Comparison of ENCODE assay signal across 11 cellular contexts in genomic region chr20:29689411-29690225, GRCh38.
DNase-seq lines count a peak whose midpoint lies in the region; ATAC-seq, FAIRE-seq and TF ChIP-seq lines count a peak whose summit lies in the region.
"Had no signal": no experiment of that assay in that cellular context is flagged by ENCODE, and none has a peak within 500 bp of the region (broad histone marks: within the 10 kb centered on the region; RNA-seq: fewer than 3 reads in every experiment).

No MANE protein-coding gene starts in this region.

- H3K4me3 ChIP-seq in K562, result peak overlapping the region; percentile 22; the same call in 1 of the 2 replicates
- H3K4me3 ChIP-seq: SK-N-MC had no signal

- POLR2A ChIA-PET in activated CD4-positive, alpha-beta T cell treated with anti-CD3 and anti-CD28 coated beads for 36 hours (lab: Charles Lee), result no interaction called here
- POLR2A ChIA-PET in K562 (lab: Yijun Ruan, JAX), result no interaction called here

- no peaks in the 10 kb centered on the region for H3K27me3 ChIP-seq in K562 (ENCODE audit: control insufficient read depth in 2 of 2, insufficient read depth in 2 of 2, low read length in 2 of 2)

- H3K36me3 ChIP-seq in K562 (ENCODE audit: control insufficient read depth, insufficient read depth, low read length), result no peaks in the 10 kb centered on the region

- H3K4me1 Mint-ChIP-seq in activated CD4-positive, alpha-beta T cell treated with anti-CD3 and anti-CD28 coated beads for 36 hours, result no peaks in the 10 kb centered on the region
- H3K4me1 Mint-ChIP-seq: B cell had no signal

- BruUV-seq in K562 (replicated peaks; lab: Mats Ljungman, UMichigan), result no TSS peak

- H3K79me2 ChIP-seq in K562 (ENCODE audit: control insufficient read depth, insufficient read depth, low read length), result no peaks in the 10 kb centered on the region

- H3K9ac ChIP-seq in K562 (ENCODE audit: insufficient read depth in 1 of 2, low read depth in 2 of 2, low read length in 2 of 2), result peak overlapping the region in 1 of 2 experiments; percentile 70; a peak in 2 of 4 replicates

- TF ChIP-seq POLR2A in K562 (conservative IDR thresholded peaks at IDR 0.05), result no peak

- no peak for ATAC-seq in activated CD4-positive, alpha-beta T cell treated with anti-CD3 and anti-CD28 coated beads for 36 hours
- ATAC-seq in K562 (peak; percentile 96), HG03108 (IDR thresholded peaks at IDR 0.05; ENCODE audit: unreplicated experiment) (no peak), HG02588 (IDR thresholded peaks at IDR 0.05; ENCODE audit: unreplicated experiment) (no peak)

- H3K9me3 ChIP-seq in K562 (replicated peaks; ENCODE audit: control insufficient read depth, insufficient read depth, low read depth, low read length), result no peaks in the 10 kb centered on the region

- intact Hi-C loops in activated CD4-positive, alpha-beta T cell treated with anti-CD3 and anti-CD28 coated beads for 36 hours (cut with DNase I, micrococcal nuclease), result no loop called here
- intact Hi-C loops in K562 (cut with micrococcal nuclease), result no loop called here

- no peaks in the 10 kb centered on the region for H3K9me1 ChIP-seq in K562 (ENCODE audit: control insufficient read depth, insufficient read depth, low read length)

- H3K9me3 Mint-ChIP-seq in activated CD4-positive, alpha-beta T cell treated with anti-CD3 and anti-CD28 coated beads for 36 hours (ENCODE audit: low read depth), result peaks cover 11% of the 10 kb centered on the region

- no peak for FAIRE-seq in K562 (lab: Jason Lieb, UNC)
- FAIRE-seq: bronchial epithelial cell had no signal

- peak overlapping the region; percentile 46 for H3K4me2 ChIP-seq in K562 (ENCODE audit: insufficient read depth, low read length)

- no peak overlapping the region for H3K27ac Mint-ChIP-seq in activated CD4-positive, alpha-beta T cell treated with anti-CD3 and anti-CD28 coated beads for 36 hours
- H3K27ac Mint-ChIP-seq: B cell had no signal

- H3K4me1 ChIP-seq in K562 (replicated peaks in 1 of 2; ENCODE audit: control insufficient read depth in 2 of 2, insufficient read depth in 2 of 2, low read length in 2 of 2), result peaks cover 0 to 12% of the 10 kb centered on the region in 2 experiments; a peak in 3 of 5 replicates

- TF ChIP-seq CTCF in K562 (IDR thresholded peaks at IDR 0.05 in 2 of 3, conservative IDR thresholded peaks at IDR 0.05 in 1 of 3; ENCODE audit: insufficient read depth in 2 of 3, low read depth in 1 of 3, low read length in 3 of 3), result no peak

- H4K20me1 ChIP-seq in K562 (replicated peaks; ENCODE audit: control insufficient read depth, insufficient read depth, low read length), result no peaks in the 10 kb centered on the region

- no peak for TF ChIP-seq EP300 in K562 (IDR thresholded peaks at IDR 0.05; ENCODE audit: low read length)

- CTCF ChIA-PET in activated CD4-positive, alpha-beta T cell treated with anti-CD3 and anti-CD28 coated beads for 36 hours (lab: Charles Lee), result no interaction called here
- CTCF ChIA-PET in K562 (lab: Yijun Ruan, JAX; ENCODE audit: low intra/inter-chr PET ratio), result no interaction called here

- no peak overlapping the region for H3K4me3 Mint-ChIP-seq in activated CD4-positive, alpha-beta T cell treated with anti-CD3 and anti-CD28 coated beads for 36 hours
- H3K4me3 Mint-ChIP-seq: B cell had no signal

- no peaks in the 10 kb centered on the region for H3K27me3 Mint-ChIP-seq in activated CD4-positive, alpha-beta T cell treated with anti-CD3 and anti-CD28 coated beads for 36 hours
- H3K27me3 Mint-ChIP-seq: B cell had no signal

- peaks cover 2% of the 10 kb centered on the region for H3K36me3 Mint-ChIP-seq in activated CD4-positive, alpha-beta T cell treated with anti-CD3 and anti-CD28 coated beads for 36 hours (ENCODE audit: low read depth)

- no peak for TF ChIP-seq RAD21 in K562 (CRISPR knock-in tag; conservative IDR thresholded peaks at IDR 0.05 in 1 of 2, IDR thresholded peaks at IDR 0.05 in 1 of 2)

- in situ Hi-C loops in K562 (cut with MboI), result loop anchor here (10.0 kb wide), 1 partner anchor 55 kb away; no protein-coding TSS in a partner anchor

- DNase-seq in activated CD4-positive, alpha-beta T cell treated with anti-CD3 and anti-CD28 coated beads for 36 hours, result peak; percentile 46
- no peak for DNase-seq in activated CD4-positive, alpha-beta T cell treated with anti-CD3 and anti-CD28 coated beads, Interleukin-2, amount 50 U/mL, for 48 hours
- DNase-seq in NCI-H69 (lab: John Stamatoyannopoulos, UW), result peak; percentile 11
- DNase-seq in K562 (ENCODE audit: extremely low read depth in 1 of 4, low spot score in 3 of 4), result peak; percentile 66 to 76 (median 70)
- peak in 2 of 3 experiments; percentile 14 to 38 for DNase-seq in stimulated activated CD4-positive, alpha-beta T cell treated with anti-CD3 and anti-CD28 coated beads, TNF-alpha, amount 100 ng/mL, for 24 hours (ENCODE audit: low read depth in 3 of 3)
- no peak for DNase-seq in SKM-1 (lab: John Stamatoyannopoulos, UW; ENCODE audit: unreplicated experiment)

- H2AFZ ChIP-seq in K562 (ENCODE audit: low read depth, low read length), result peak overlapping the region; percentile 68

- 27% methylated on average over 38 of the region's 48 CpGs for WGBS in K562 (ENCODE audit: insufficient coverage, low coverage, missing lambda C conversion rate)

- H3K27ac ChIP-seq in K562 (ENCODE audit: extremely low read depth, low read depth, low read length), result no peak overlapping the region
- H3K27ac ChIP-seq: SK-N-MC had no signal

TF ChIP-seq in K562, 482 proteins besides CTCF, POLR2A, EP300 and RAD21 (continues in another document):
- TF ChIP-seq MGA (IDR thresholded peaks at IDR 0.05), result peak; percentile 42; the same call in 1 of the 2 replicates
- TF ChIP-seq TSC22D4 (tag; IDR thresholded peaks at IDR 0.05), result no peak

Comparison
In these comparisons a context has a peak if more than half of its experiments do, and no peak if none do; other contexts are left out.
1. DNase-seq: peak in activated CD4-positive, alpha-beta T cell treated with anti-CD3 and anti-CD28 coated beads for 36 hours (single experiment), NCI-H69 (single experiment), K562 (4 of 4) and stimulated activated CD4-positive, alpha-beta T cell treated with anti-CD3 and anti-CD28 coated beads, TNF-alpha, amount 100 ng/mL, for 24 hours (2 of 3); none in activated CD4-positive, alpha-beta T cell treated with anti-CD3 and anti-CD28 coated beads, Interleukin-2, amount 50 U/mL, for 48 hours (0 of 2) and SKM-1 (single experiment).